ENCODE assay signal across 1 cellular context in the genomic region with DNA sequence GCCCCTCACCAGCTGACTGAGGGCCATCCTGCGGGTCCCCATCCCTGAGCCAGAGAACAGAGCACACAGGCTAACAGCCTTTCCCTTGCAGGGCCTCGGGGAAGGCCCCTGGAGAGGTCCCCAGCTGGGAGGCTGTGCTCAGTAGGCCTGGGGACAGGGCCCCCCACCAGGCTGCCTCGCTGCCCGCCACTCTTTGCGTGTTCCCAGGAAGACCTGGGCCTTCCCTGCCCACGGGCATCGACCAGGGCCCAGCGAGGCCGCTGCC.
TF ChIP-seq lines count a peak whose summit lies in the region.

No MANE protein-coding gene starts in this region.

TF ChIP-seq in GM12878, 131 proteins besides CTCF, POLR2A, EP300 and RAD21:
- TF ChIP-seq WRNIP1 (IDR thresholded peaks at IDR 0.05; ENCODE audit: borderline replicate concordance, low read depth, low read length) (no peak), MTA2 (IDR thresholded peaks at IDR 0.05; ENCODE audit: low read depth) (no peak), CHD4 (IDR thresholded peaks at IDR 0.05) (no peak), FOXM1 (IDR thresholded peaks at IDR 0.05; ENCODE audit: low read depth, low read length) (no peak), NR2C1 (IDR thresholded peaks at IDR 0.05) (no peak), PAX5 (IDR thresholded peaks at IDR 0.05; ENCODE audit: borderline replicate concordance, low read depth, low read length) (no peak), TCF12 (IDR thresholded peaks at IDR 0.05; ENCODE audit: low read depth, low read length) (no peak), YY1 (IDR thresholded peaks at IDR 0.05; ENCODE audit: low read depth, low read length) (no peak), ETV6 (conservative IDR thresholded peaks at IDR 0.05 in 1 of 2, IDR thresholded peaks at IDR 0.05 in 1 of 2; ENCODE audit: borderline replicate concordance in 1 of 2, low read depth in 1 of 2) (no peak), CBFB (IDR thresholded peaks at IDR 0.05; ENCODE audit: low read depth) (no peak)
- TF ChIP-seq, protein P1, sequence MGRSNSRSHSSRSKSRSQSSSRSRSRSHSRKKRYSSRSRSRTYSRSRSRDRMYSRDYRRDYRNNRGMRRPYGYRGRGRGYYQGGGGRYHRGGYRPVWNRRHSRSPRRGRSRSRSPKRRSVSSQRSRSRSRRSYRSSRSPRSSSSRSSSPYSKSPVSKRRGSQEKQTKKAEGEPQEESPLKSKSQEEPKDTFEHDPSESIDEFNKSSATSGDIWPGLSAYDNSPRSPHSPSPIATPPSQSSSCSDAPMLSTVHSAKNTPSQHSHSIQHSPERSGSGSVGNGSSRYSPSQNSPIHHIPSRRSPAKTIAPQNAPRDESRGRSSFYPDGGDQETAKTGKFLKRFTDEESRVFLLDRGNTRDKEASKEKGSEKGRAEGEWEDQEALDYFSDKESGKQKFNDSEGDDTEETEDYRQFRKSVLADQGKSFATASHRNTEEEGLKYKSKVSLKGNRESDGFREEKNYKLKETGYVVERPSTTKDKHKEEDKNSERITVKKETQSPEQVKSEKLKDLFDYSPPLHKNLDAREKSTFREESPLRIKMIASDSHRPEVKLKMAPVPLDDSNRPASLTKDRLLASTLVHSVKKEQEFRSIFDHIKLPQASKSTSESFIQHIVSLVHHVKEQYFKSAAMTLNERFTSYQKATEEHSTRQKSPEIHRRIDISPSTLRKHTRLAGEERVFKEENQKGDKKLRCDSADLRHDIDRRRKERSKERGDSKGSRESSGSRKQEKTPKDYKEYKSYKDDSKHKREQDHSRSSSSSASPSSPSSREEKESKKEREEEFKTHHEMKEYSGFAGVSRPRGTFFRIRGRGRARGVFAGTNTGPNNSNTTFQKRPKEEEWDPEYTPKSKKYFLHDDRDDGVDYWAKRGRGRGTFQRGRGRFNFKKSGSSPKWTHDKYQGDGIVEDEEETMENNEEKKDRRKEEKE (IDR thresholded peaks at IDR 0.05): no peak
- TF ChIP-seq, protein P2, sequence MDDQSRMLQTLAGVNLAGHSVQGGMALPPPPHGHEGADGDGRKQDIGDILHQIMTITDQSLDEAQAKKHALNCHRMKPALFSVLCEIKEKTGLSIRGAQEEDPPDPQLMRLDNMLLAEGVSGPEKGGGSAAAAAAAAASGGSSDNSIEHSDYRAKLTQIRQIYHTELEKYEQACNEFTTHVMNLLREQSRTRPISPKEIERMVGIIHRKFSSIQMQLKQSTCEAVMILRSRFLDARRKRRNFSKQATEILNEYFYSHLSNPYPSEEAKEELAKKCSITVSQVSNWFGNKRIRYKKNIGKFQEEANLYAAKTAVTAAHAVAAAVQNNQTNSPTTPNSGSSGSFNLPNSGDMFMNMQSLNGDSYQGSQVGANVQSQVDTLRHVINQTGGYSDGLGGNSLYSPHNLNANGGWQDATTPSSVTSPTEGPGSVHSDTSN (IDR thresholded peaks at IDR 0.05; ENCODE audit: insufficient replicate concordance, low read depth, low read length): no peak
